9 cellular contexts compared by ENCODE assay signal in genomic region chr22:39176067-39176621, GRCh38. TPM values are rescaled to one million over a fixed set of nuclear protein-coding genes. Genes with fewer than 3 reads are reported as not detected.
DNase-seq lines count a peak whose midpoint lies in the region; ATAC-seq and TF ChIP-seq lines count a peak whose summit lies in the region.
"Had no signal": no experiment of that assay in that cellular context is flagged by ENCODE, and none has a peak within 500 bp of the region (broad histone marks: within the 10 kb centered on the region; RNA-seq: fewer than 3 reads in every experiment).

No MANE protein-coding gene starts in this region.

- ATAC-seq in RWPE2 (ENCODE audit: low read depth) = peak; percentile 70
- peak; percentile 47 for ATAC-seq in omental fat pad (ENCODE audit: low FRiP score)
- no peak for ATAC-seq in HG03469 (IDR thresholded peaks at IDR 0.05; ENCODE audit: unreplicated experiment)
- ATAC-seq in GM21717 (IDR thresholded peaks at IDR 0.05; ENCODE audit: unreplicated experiment) = no peak
- no peak for ATAC-seq in GM18520 (IDR thresholded peaks at IDR 0.05; ENCODE audit: unreplicated experiment)

- H3K36me3 Mint-ChIP-seq in CD4-positive, alpha-beta memory T cell = peaks cover 0 to 4% of the 10 kb centered on the region in 2 donors

- H3K4me3 ChIP-seq in CD4-positive, alpha-beta memory T cell (ENCODE audit: low read length in 2 of 2) = no peak overlapping the region
- H3K4me3 ChIP-seq in RWPE2 (ENCODE audit: severe bottlenecking) (no peak overlapping the region), foreskin fibroblast (ENCODE audit: low read depth in 1 of 2, low read length in 2 of 2) (no peak overlapping the region)

- H3K36me3 ChIP-seq in CD4-positive, alpha-beta memory T cell (ENCODE audit: insufficient read depth, low read length) = no peaks in the 10 kb centered on the region
- no peaks in the 10 kb centered on the region for H3K36me3 ChIP-seq in RWPE2 (ENCODE audit: low read depth)

- POLR2A ChIA-PET in CD4-positive, alpha-beta memory T cell (lab: Charles Lee; ENCODE audit: partially characterized antibody) = interaction anchor here (2.1 to 11.8 kb wide), 4 partner anchors 23 to 139 kb away, joined by 7 to 433 read pairs (median 88); partner anchors contain the start of genes CBX7, PDGFB and RPL3

- no peak overlapping the region for H3K4me3 Mint-ChIP-seq in CD4-positive, alpha-beta memory T cell

- no peak for DNase-seq in CD4-positive, alpha-beta memory T cell
- DNase-seq in RWPE2 (ENCODE audit: low spot score) (peak; percentile 87), foreskin fibroblast (peak; percentile 73 to 81), omental fat pad (ENCODE audit: low spot score) (no peak), NCI-H1930 (lab: John Stamatoyannopoulos, UW) (no peak)
- DNase-seq: KBM-7 had no signal

- H3K4me1 ChIP-seq in CD4-positive, alpha-beta memory T cell (ENCODE audit: insufficient read depth, low read length) = peaks cover 59% of the 10 kb centered on the region
- peaks cover 54% of the 10 kb centered on the region for H3K4me1 ChIP-seq in RWPE2 (ENCODE audit: insufficient read depth, poor library complexity, severe bottlenecking)

- peak overlapping the region in 6 of 7 donors; percentile 31 to 98 (median 86) for H3K27ac Mint-ChIP-seq in CD4-positive, alpha-beta memory T cell

- no peak overlapping the region for H3K27ac ChIP-seq in CD4-positive, alpha-beta memory T cell (ENCODE audit: low read depth, low read length)
- H3K27ac ChIP-seq in RWPE2 (ENCODE audit: poor library complexity, severe bottlenecking) = peak overlapping the region; percentile 96

- TF ChIP-seq CTCF in RWPE2 (IDR thresholded peaks at IDR 0.05; ENCODE audit: poor library complexity, severe bottlenecking) (no peak), foreskin fibroblast (IDR thresholded peaks at IDR 0.05; ENCODE audit: low read depth, low read length) (no peak), omental fat pad (IDR thresholded peaks at IDR 0.05) (no peak)

- intact Hi-C loops in CD4-positive, alpha-beta memory T cell (cut with micrococcal nuclease) = no loop called here

- peaks cover 0 to 4% (median 0%) of the 10 kb centered on the region in 8 donors for H3K9me3 Mint-ChIP-seq in CD4-positive, alpha-beta memory T cell

- H3K27me3 Mint-ChIP-seq in CD4-positive, alpha-beta memory T cell = no peaks in the 10 kb centered on the region

- H3K9me3 ChIP-seq in CD4-positive, alpha-beta memory T cell (ENCODE audit: control insufficient read depth in 1 of 2, low read length in 2 of 2) = no peaks in the 10 kb centered on the region
- H3K9me3 ChIP-seq in RWPE2 (ENCODE audit: severe bottlenecking) = no peaks in the 10 kb centered on the region

- no peaks in the 10 kb centered on the region for H3K27me3 ChIP-seq in CD4-positive, alpha-beta memory T cell (ENCODE audit: insufficient read depth, low read length)
- no peaks in the 10 kb centered on the region for H3K27me3 ChIP-seq in RWPE2 (ENCODE audit: insufficient read depth, poor library complexity, severe bottlenecking)

- CTCF ChIA-PET in CD4-positive, alpha-beta memory T cell (lab: Charles Lee; ENCODE audit: partially characterized antibody) = interaction anchor here (1.7 to 19.5 kb wide), 2 partner anchors 39 to 139 kb away, joined by 4 to 477 read pairs; partner anchors contain the start of gene RPL3

- H3K4me1 Mint-ChIP-seq in CD4-positive, alpha-beta memory T cell = peaks cover 33 to 69% (median 57%) of the 10 kb centered on the region in 4 donors

RNA-seq across cellular contexts. Expression of gene CBX7, which starts 23.7 kb away (rescaled TPM):
- total RNA-seq in CD4-positive, alpha-beta memory T cell = 100 to 1,000 TPM; 181 to 198 TPM
- 10 to 100 TPM; 22.8 to 38.8 TPM for polyA plus RNA-seq in CD4-positive, alpha-beta memory T cell
- 10 to 100 TPM; 22.6 to 74.9 (median 30.8) TPM for total RNA-seq in omental fat pad

Comparison
In these comparisons a context has a peak if more than half of its experiments do, and no peak if none do; other contexts are left out.
1. DNase-seq: peak in RWPE2 (single experiment) and foreskin fibroblast (2 of 2); none in CD4-positive, alpha-beta memory T cell (0 of 5), omental fat pad (single experiment) and NCI-H1930 (0 of 2).
2. ATAC-seq: peak in RWPE2 (single experiment) and omental fat pad (single experiment); none in HG03469 (single experiment), GM21717 (single experiment) and GM18520 (single experiment).